In the genomic region with DNA sequence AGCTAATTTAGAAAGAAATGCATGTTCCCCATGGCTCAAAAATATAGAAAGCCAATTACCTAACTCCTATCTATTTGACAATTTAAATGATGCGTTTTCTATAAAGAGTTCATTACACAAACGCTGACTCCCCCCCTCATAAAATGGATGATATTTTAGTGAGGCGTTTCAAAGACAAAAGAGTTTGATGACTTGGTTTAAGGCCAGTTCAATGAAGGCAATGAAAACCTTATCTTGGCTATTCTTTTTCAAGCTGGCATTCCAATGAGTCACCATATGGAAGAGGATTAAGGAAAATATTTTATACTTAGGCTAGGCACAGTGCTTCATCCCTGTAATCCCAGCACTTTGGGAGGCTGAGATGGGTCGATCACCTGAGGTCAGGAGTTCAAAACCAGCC, we compare ENCODE assay signal across 1 cellular context.
TF ChIP-seq lines count a peak whose summit lies in the region.

No MANE protein-coding gene starts in this region.

TF ChIP-seq in IMR-90, 13 proteins besides CTCF, POLR2A, EP300 and RAD21 (continued from another document):
- TF ChIP-seq FOS (IDR thresholded peaks at IDR 0.05; ENCODE audit: low read depth, low read length) (peak; percentile 14; the same call in 1 of the 2 replicates), MAZ (IDR thresholded peaks at IDR 0.05; ENCODE audit: borderline replicate concordance, low read depth, low read length) (no peak)
